ENCODE assay signal across 8 cellular contexts in genomic region chr9:137277329-137278041, GRCh38. TPM values are rescaled to one million over a fixed set of nuclear protein-coding genes. Genes with fewer than 3 reads are reported as not detected.
DNase-seq lines count a peak whose midpoint lies in the region; ATAC-seq and TF ChIP-seq lines count a peak whose summit lies in the region.

TSS of gene TOR4A (plus strand) at chr9:137277726. CDS start at chr9:137278690, 964 bp downstream.

- peak within 1 kb of the TSS; percentile 93 for H3K4me3 Mint-ChIP-seq in dendritic cell treated with granulocyte-macrophage colony-stimulating factor and Interleukin-4, amounts not matched to agents 40 ng/mL and 50 ng/mL, for 4 days

- DNase-seq in Ammon's horn (ENCODE audit: low spot score), result peak; percentile 56
- DNase-seq in SK-N-DZ (ENCODE audit: low spot score), result peak; percentile 43
- peak; percentile 93 to 98 for DNase-seq in left lung
- DNase-seq in substantia nigra (lab: John Stamatoyannopoulos, UW), result peak in 15 of 49 donors; percentile 18 to 66 (median 35)
- DNase-seq in NCI-H1436 (lab: John Stamatoyannopoulos, UW), result no peak

- peaks cover 0 to 48% of the 10 kb centered on the region in 2 donors for H3K36me3 ChIP-seq in left lung

- peaks cover 18 to 67% of the 10 kb centered on the region in 2 donors for H3K4me1 ChIP-seq in left lung

- ATAC-seq in GM18867 (IDR thresholded peaks at IDR 0.05; ENCODE audit: unreplicated experiment) (peak; percentile 63), HG03097 (IDR thresholded peaks at IDR 0.05; ENCODE audit: low FRiP score, unreplicated experiment) (peak; percentile 53), left lung (peak; percentile 86)

- intact Hi-C loops in dendritic cell treated with granulocyte-macrophage colony-stimulating factor and Interleukin-4, amounts not matched to agents 40 ng/mL and 50 ng/mL, for 4 days (cut with micrococcal nuclease), result no loop called here
- intact Hi-C loops in left lung (cut with DNase I), result no loop called here

- H3K9me3 Mint-ChIP-seq in dendritic cell treated with granulocyte-macrophage colony-stimulating factor and Interleukin-4, amounts not matched to agents 40 ng/mL and 50 ng/mL, for 4 days, result no peaks in the 10 kb centered on the region

- H3K9me3 ChIP-seq in left lung, result no peaks in the 10 kb centered on the region

- peaks cover 67% of the 10 kb centered on the region for H3K36me3 Mint-ChIP-seq in dendritic cell treated with granulocyte-macrophage colony-stimulating factor and Interleukin-4, amounts not matched to agents 40 ng/mL and 50 ng/mL, for 4 days (ENCODE audit: low read depth)

- H3K4me3 ChIP-seq in left lung, result peak within 1 kb of the TSS; percentile 59 to 87

- H3K27me3 Mint-ChIP-seq in dendritic cell treated with granulocyte-macrophage colony-stimulating factor and Interleukin-4, amounts not matched to agents 40 ng/mL and 50 ng/mL, for 4 days, result no peaks in the 10 kb centered on the region

- TF ChIP-seq CTCF in left lung (IDR thresholded peaks at IDR 0.05), result peak; percentile 16 to 31

- H3K27ac Mint-ChIP-seq in dendritic cell treated with granulocyte-macrophage colony-stimulating factor and Interleukin-4, amounts not matched to agents 40 ng/mL and 50 ng/mL, for 4 days, result peak within 1 kb of the TSS; percentile 87

- H3K27ac ChIP-seq in left lung (peak within 1 kb of the TSS; percentile 93 to 96), substantia nigra (ENCODE audit: low read depth, low read length, poor library complexity, severe bottlenecking) (peak within 1 kb of the TSS; percentile 59)

- peaks cover 72% of the 10 kb centered on the region for H3K4me1 Mint-ChIP-seq in dendritic cell treated with granulocyte-macrophage colony-stimulating factor and Interleukin-4, amounts not matched to agents 40 ng/mL and 50 ng/mL, for 4 days (ENCODE audit: low read depth)

- H3K27me3 ChIP-seq in left lung, result no peaks in the 10 kb centered on the region

RNA-seq across cellular contexts. Expression of gene TOR4A, which starts in this region (rescaled TPM):
- 0.29 and 0.35 TPM in 2 replicates for polyA plus RNA-seq in SK-N-DZ (2014; cell fraction: cytosol; rRNA removed)
- 0.21 and 1.2 TPM in 2 replicates for polyA plus RNA-seq in SK-N-DZ (2014; cell fraction: nucleus; rRNA removed)
- 10 to 100 TPM; 31.8 to 38.5 TPM for total RNA-seq in left lung
